In genomic region chrX:106039920-106040319, GRCh38 we compare ENCODE assay signal across 11 cellular contexts. TPM values are rescaled to one million over a fixed set of nuclear protein-coding genes. Genes with fewer than 3 reads are reported as not detected.
A peak's percentile ranks its signal among the peaks of the same experiment; 100 is the strongest.
DNase-seq lines count a peak whose midpoint lies in the region; TF ChIP-seq lines count a peak whose summit lies in the region.
"Had no signal": no experiment of that assay in that cellular context is flagged by ENCODE, and none has a peak within 500 bp of the region (broad histone marks: within the 10 kb centered on the region; RNA-seq: fewer than 3 reads in every experiment).

No MANE protein-coding gene starts in this region.

- TF ChIP-seq CTCF in Loucy (conservative IDR thresholded peaks at IDR 0.05; ENCODE audit: low read length) (peak; percentile 32; the same call in 1 of the 2 replicates), brain microvascular endothelial cell (IDR thresholded peaks at IDR 0.05; ENCODE audit: low read depth, low read length, missing control alignments) (peak; percentile 45)

- no CpG with 5 or more reads among the region's 2 CpGs for WGBS in mesendoderm (ENCODE audit: extremely low coverage, insufficient coverage, low lambda C conversion rate)

- H3K4me3 ChIP-seq in Loucy (ENCODE audit: low read length, poor library complexity, severe bottlenecking) (no peak overlapping the region), brain microvascular endothelial cell (ENCODE audit: low read depth, low read length) (no peak overlapping the region), mesendoderm (ENCODE audit: low read length) (no peak overlapping the region)
- H3K4me3 ChIP-seq: ovary had no signal

- H2BK120ac ChIP-seq in mesendoderm (ENCODE audit: low read depth, low read length), result no peak overlapping the region

- H3K56ac ChIP-seq in mesendoderm (ENCODE audit: low read length), result no peak overlapping the region

- H2AK5ac ChIP-seq in mesendoderm (ENCODE audit: low read length), result no peak overlapping the region

- H4K20me1 ChIP-seq in Loucy (ENCODE audit: insufficient read depth, low read length, poor library complexity, severe bottlenecking), result no peaks in the 10 kb centered on the region

- no peaks in the 10 kb centered on the region for H3K9me2 ChIP-seq in Loucy (replicated peaks; ENCODE audit: low read depth, low read length)

- H3K27ac ChIP-seq in brain microvascular endothelial cell, result no peak overlapping the region
- H3K27ac ChIP-seq in mesendoderm (ENCODE audit: low read depth, low read length), result no peak overlapping the region
- H3K27ac ChIP-seq: ovary had no signal

- no peak overlapping the region for H4K5ac ChIP-seq in mesendoderm (ENCODE audit: low read length)

- H3K79me2 ChIP-seq in Loucy (ENCODE audit: insufficient read depth, low read length) (no peaks in the 10 kb centered on the region), mesendoderm (ENCODE audit: control insufficient read depth, insufficient read depth, low read length) (no peaks in the 10 kb centered on the region)

- in situ Hi-C loops in brain microvascular endothelial cell (cut with HindIII; ENCODE audit: low pct_ligation_motif_present, low sequenced_read_pairs), result no loop called here

- H3K9ac ChIP-seq in Loucy (ENCODE audit: low read depth, low read length, poor library complexity, severe bottlenecking) (no peak overlapping the region), mesendoderm (ENCODE audit: low read length) (no peak overlapping the region)

- H3K27me3 ChIP-seq in Loucy (ENCODE audit: insufficient read depth, low read length, poor library complexity, severe bottlenecking), result no peaks in the 10 kb centered on the region
- H3K27me3 ChIP-seq in brain microvascular endothelial cell (replicated peaks), result no peaks in the 10 kb centered on the region
- no peaks in the 10 kb centered on the region for H3K27me3 ChIP-seq in mesendoderm (ENCODE audit: insufficient read depth, low read length, poor library complexity)
- H3K27me3 ChIP-seq: ovary had no signal

- no peaks in the 10 kb centered on the region for H3K4me1 ChIP-seq in Loucy (ENCODE audit: insufficient read depth, low read length, poor library complexity, severe bottlenecking)
- H3K4me1 ChIP-seq in mesendoderm (ENCODE audit: control insufficient read depth, low read depth, low read length), result no peaks in the 10 kb centered on the region

- no peak overlapping the region for H2AFZ ChIP-seq in Loucy (ENCODE audit: low read length)

- no peaks in the 10 kb centered on the region for H3K9me3 ChIP-seq in Loucy (ENCODE audit: insufficient read depth, low read depth, low read length)
- H3K9me3 ChIP-seq: ovary had no signal

- H3F3A ChIP-seq in Loucy (ENCODE audit: low read depth), result no peaks in the 10 kb centered on the region

- H3K4me2 ChIP-seq in Loucy (ENCODE audit: low read depth, low read length, poor library complexity, severe bottlenecking), result no peak overlapping the region
- H3K4me2 ChIP-seq in mesendoderm (ENCODE audit: low read length), result no peak overlapping the region

- no peak overlapping the region for H2BK5ac ChIP-seq in mesendoderm (ENCODE audit: low read length)

- no peak overlapping the region for H3K4ac ChIP-seq in mesendoderm (ENCODE audit: low read depth, low read length)

- H4K8ac ChIP-seq in mesendoderm (ENCODE audit: low read depth, low read length), result no peak overlapping the region

- no peak overlapping the region for H3K23ac ChIP-seq in mesendoderm (ENCODE audit: low read length)

- no peaks in the 10 kb centered on the region for H3K36me3 ChIP-seq in Loucy (ENCODE audit: insufficient read depth, low read length)
- no peaks in the 10 kb centered on the region for H3K36me3 ChIP-seq in brain microvascular endothelial cell (replicated peaks)
- H3K36me3 ChIP-seq in mesendoderm (ENCODE audit: control insufficient read depth, insufficient read depth, low read length), result no peaks in the 10 kb centered on the region
- H3K36me3 ChIP-seq: ovary had no signal

- no peak overlapping the region for H3K18ac ChIP-seq in mesendoderm (ENCODE audit: low read length)

- no peaks in the 10 kb centered on the region for H3K79me1 ChIP-seq in mesendoderm (ENCODE audit: low read length)

- no peak overlapping the region for H2BK15ac ChIP-seq in mesendoderm (replicated peaks; ENCODE audit: low read depth)

- DNase-seq in Daoy (ENCODE audit: low read depth), result peak; percentile 13
- peak; percentile 5 for DNase-seq in brain microvascular endothelial cell
- DNase-seq in mesendoderm, result peak; percentile 23
- no peak for DNase-seq in NOMO-1 treated with DMSO at 0.1 percent for 48 hours (lab: John Stamatoyannopoulos, UW; ENCODE audit: unreplicated experiment)
- no peak for DNase-seq in GF-D8 (lab: John Stamatoyannopoulos, UW)
- no peak for DNase-seq in SKM-1 (lab: John Stamatoyannopoulos, UW; ENCODE audit: unreplicated experiment)
- DNase-seq in T-helper 2 cell, result no peak
- DNase-seq: activated naive CD8-positive, alpha-beta T cell treated with anti-CD3 and anti-CD28 coated beads, Interleukin-2, amount 10 ng/mL, durations not matched to agents 7 days and 5 days; NCI-H187 treated with DMSO at 0.1 percent for 48 hours had no signal

RNA-seq across cellular contexts. Expression of gene SERPINA7, which starts 1.4 kb away (rescaled TPM):
- 0.06 TPM in 1 of 2 replicates, not detected in the other for total RNA-seq in Daoy (2014; rRNA removed; shearing (Covaris generic))
- polyA plus RNA-seq in mesendoderm (2013, experiment 1 of 2), result not detected
- not detected for polyA plus RNA-seq in mesendoderm (2013, experiment 2 of 2)
- total RNA-seq: activated naive CD8-positive, alpha-beta T cell treated with anti-CD3 and anti-CD28 coated beads, Interleukin-2, amount 10 ng/mL, durations not matched to agents 7 days and 5 days had no signal

Comparison
In these comparisons a context has a peak if more than half of its experiments do, and no peak if none do; other contexts are left out.
1. DNase-seq: peak in Daoy (single experiment), brain microvascular endothelial cell (single experiment) and mesendoderm (single experiment); none in NOMO-1 treated with DMSO at 0.1 percent for 48 hours (single experiment), GF-D8 (single experiment), SKM-1 (single experiment) and T-helper 2 cell (0 of 5).